11 cellular contexts compared by ENCODE assay signal in genomic region chr17:15954222-15954621, GRCh38. TPM values are rescaled to one million over a fixed set of nuclear protein-coding genes. Genes with fewer than 3 reads are reported as not detected.
DNase-seq lines count a peak whose midpoint lies in the region; ATAC-seq and TF ChIP-seq lines count a peak whose summit lies in the region.
"Had no signal": no experiment of that assay in that cellular context is flagged by ENCODE, and none has a peak within 500 bp of the region (broad histone marks: within the 10 kb centered on the region; RNA-seq: fewer than 3 reads in every experiment).

No MANE protein-coding gene starts in this region.

- H3K4me3 ChIP-seq in AG10803 (ENCODE audit: low read length) (no peak overlapping the region), Karpas-422 (ENCODE audit: low read length) (no peak overlapping the region), astrocyte of the spinal cord (ENCODE audit: low read depth, low read length) (no peak overlapping the region), left lung (no peak overlapping the region)

- no peaks in the 10 kb centered on the region for H3K9me2 ChIP-seq in Karpas-422 (replicated peaks; ENCODE audit: insufficient read depth, low read length)

- H3K36me3 ChIP-seq in Karpas-422 (ENCODE audit: insufficient read depth, low read length) (no peaks in the 10 kb centered on the region), left lung (peaks cover 0 to 6% of the 10 kb centered on the region in 2 donors)

- H3K27me3 ChIP-seq in Karpas-422 (ENCODE audit: low read length) (no peaks in the 10 kb centered on the region), left lung (no peaks in the 10 kb centered on the region)

- peak overlapping the region; percentile 42 for H3K4me2 ChIP-seq in Karpas-422 (ENCODE audit: low read depth, low read length, poor library complexity, severe bottlenecking)

- in situ Hi-C loops in astrocyte of the spinal cord (cut with HindIII; ENCODE audit: low sequenced_read_pairs), result no loop called here

- H4K20me1 ChIP-seq in Karpas-422 (ENCODE audit: insufficient read depth, low read depth, low read length), result no peaks in the 10 kb centered on the region

- no peak overlapping the region for H3K27ac ChIP-seq in Karpas-422 (ENCODE audit: low read length)
- no peak overlapping the region for H3K27ac ChIP-seq in left lung

- peaks cover 24% of the 10 kb centered on the region for H3K4me1 ChIP-seq in Karpas-422 (ENCODE audit: low read length)
- peaks cover 9 to 23% of the 10 kb centered on the region in 2 donors for H3K4me1 ChIP-seq in left lung

- H3K9me3 ChIP-seq in Karpas-422 (ENCODE audit: low read length) (no peaks in the 10 kb centered on the region), left lung (no peaks in the 10 kb centered on the region)

- no peak overlapping the region for H2AFZ ChIP-seq in Karpas-422 (ENCODE audit: low read length)

- intact Hi-C loops in left lung (cut with DNase I), result no loop called here

- TF ChIP-seq CTCF in AG10803 (conservative IDR thresholded peaks at IDR 0.05; ENCODE audit: low read length) (no peak), astrocyte of the spinal cord (IDR thresholded peaks at IDR 0.05; ENCODE audit: low read depth, low read length) (no peak), left lung (IDR thresholded peaks at IDR 0.05) (no peak)

- peak; percentile 86 for DNase-seq in AG10803 (ENCODE audit: low read depth)
- no peak for DNase-seq in Karpas-422
- peak; percentile 55 for DNase-seq in astrocyte of the spinal cord (ENCODE audit: low read depth, low spot score)
- no peak for DNase-seq in left lung
- DNase-seq in NCI-H146 treated with DMSO at 0.1 percent for 48 hours (lab: John Stamatoyannopoulos, UW; ENCODE audit: unreplicated experiment), result no peak
- no peak for DNase-seq in stimulated activated CD4-positive, alpha-beta T cell treated with anti-CD3 and anti-CD28 coated beads, Interleukin-15, amount 100 ng/mL, for 24 hours
- DNase-seq in activated CD4-positive, alpha-beta T cell treated with anti-CD3 and anti-CD28 coated beads, Interleukin-2, amount 50 U/mL, for 1 hour, result no peak
- DNase-seq: activated CD4-positive, CD25-positive, alpha-beta regulatory T cell; activated gamma-delta T cell treated with Interleukin-2 at 50 U/mL for 16 hours; NCI-H1105 had no signal

- no peaks in the 10 kb centered on the region for H3K79me2 ChIP-seq in Karpas-422 (ENCODE audit: low read length)

- no peak overlapping the region for H3K9ac ChIP-seq in Karpas-422 (ENCODE audit: low read length)

- ATAC-seq in left lung, result peak; percentile 37
- no peak for ATAC-seq in HG03280 (IDR thresholded peaks at IDR 0.05; ENCODE audit: unreplicated experiment)

RNA-seq across cellular contexts. Expression of gene ADORA2B, which starts 9.3 kb away (rescaled TPM):
- total RNA-seq in Karpas-422 (2014; rRNA removed; shearing (Covaris generic); ENCODE audit: low replicate concordance), result not detected in 2 replicates
- total RNA-seq in left lung, result 10 to 100 TPM in 1 of 2 donors, 1 to 10 TPM in 1; 5.2 to 12.2 TPM

RNA-seq across cellular contexts. Expression of gene ZSWIM7, which starts 45.3 kb away (rescaled TPM):
- 41.0 and 55.1 TPM in 2 replicates for total RNA-seq in Karpas-422 (2014; rRNA removed; shearing (Covaris generic); ENCODE audit: low replicate concordance)
- total RNA-seq in left lung, result 10 to 100 TPM; 22.6 to 26.7 TPM

RNA-seq across cellular contexts. Expression of gene TTC19, which starts 45.4 kb away (rescaled TPM):
- 60.3 and 116 TPM in 2 replicates for total RNA-seq in Karpas-422 (2014; rRNA removed; shearing (Covaris generic); ENCODE audit: low replicate concordance)
- total RNA-seq in left lung, result 10 to 100 TPM; 31.6 to 34.0 TPM

Comparison
In these comparisons a context has a peak if more than half of its experiments do, and no peak if none do; other contexts are left out.
1. DNase-seq: peak in AG10803 (single experiment) and astrocyte of the spinal cord (single experiment); none in Karpas-422 (single experiment), left lung (0 of 2), NCI-H146 treated with DMSO at 0.1 percent for 48 hours (single experiment), stimulated activated CD4-positive, alpha-beta T cell treated with anti-CD3 and anti-CD28 coated beads, Interleukin-15, amount 100 ng/mL, for 24 hours (single experiment) and activated CD4-positive, alpha-beta T cell treated with anti-CD3 and anti-CD28 coated beads, Interleukin-2, amount 50 U/mL, for 1 hour (single experiment).